ENCODE assay signal across 27 cellular contexts in the genomic region with DNA sequence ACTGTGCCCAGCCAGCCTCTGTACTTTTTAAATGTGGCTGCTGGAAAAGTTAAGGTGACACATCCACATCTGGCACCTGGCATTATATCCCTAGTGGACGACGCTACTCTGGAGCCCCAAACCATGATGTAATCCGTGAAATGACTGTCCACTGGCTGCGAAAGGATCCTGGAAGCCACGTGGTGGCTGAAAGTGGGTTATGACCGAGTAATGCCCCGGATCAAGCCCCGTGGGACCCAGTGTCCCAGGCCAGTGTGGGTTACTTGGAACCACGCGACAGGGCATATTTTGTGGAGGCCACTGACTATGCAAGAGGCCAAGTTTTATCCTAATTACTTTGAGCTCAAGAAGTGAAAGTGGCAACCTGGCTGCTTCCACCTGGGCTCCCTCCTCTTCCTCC.
"Had no signal": no experiment of that assay in that cellular context is flagged by ENCODE, and none has a peak within 500 bp of the region (broad histone marks: within the 10 kb centered on the region; RNA-seq: fewer than 3 reads in every experiment).

No MANE protein-coding gene starts in this region.

- DNase-seq: activated CD4-positive, alpha-beta memory T cell treated with anti-CD3 and anti-CD28 coated beads, Interleukin-2, amount 10 ng/mL, durations not matched to agents 7 days and 5 days; activated CD4-positive, alpha-beta T cell treated with anti-CD3 and anti-CD28 coated beads for 1 hour; activated CD4-positive, alpha-beta T cell treated with anti-CD3 and anti-CD28 coated beads, Interleukin-2, amount 10 ng/mL, durations not matched to agents 7 days and 5 days; activated CD8-positive, alpha-beta memory T cell treated with anti-CD3 and anti-CD28 coated beads, Interleukin-2, amount 50 U/mL, for 48 hours; activated gamma-delta T cell treated with Interleukin-2 at 50 U/mL for 16 hours; activated naive CD4-positive, alpha-beta T cell treated with anti-CD3 and anti-CD28 coated beads, Interleukin-2, amount 50 U/mL, for 16 hours; activated naive CD8-positive, alpha-beta T cell treated with anti-CD3 and anti-CD28 coated beads, Interleukin-2, amount 50 U/mL, for 24 hours; activated T-cell treated with anti-CD3 and anti-CD28 coated beads, Interleukin-2, amount 50 U/mL, for 24 hours; colonic mucosa; effector memory CD4-positive, alpha-beta T cell; heart right ventricle; left ventricle myocardium inferior; mucosa of descending colon; ovary; stimulated activated CD4-positive, alpha-beta T cell treated with anti-CD3 and anti-CD28 coated beads, Interleukin-15, amount 100 ng/mL, for 24 hours; stimulated activated CD4-positive, alpha-beta T cell treated with anti-CD3 and anti-CD28 coated beads, Interleukin-2, amount 100 ng/mL, for 24 hours; stimulated activated naive B cell treated with anti-CD40 and anti-IgM and Interleukin-4, amounts not matched to agents 10 μg/mL and 1 μg/mL and 100 μg/mL, for 72 hours; stomach; T-helper 17 cell; T1000; testis; transverse colon had no signal

- H3K27me3 ChIP-seq: colonic mucosa, heart right ventricle, ovary, testis, transverse colon had no signal

- H3K4me3 ChIP-seq: colonic mucosa, heart right ventricle, left ventricle myocardium inferior, lung, mucosa of descending colon, ovary, prostate gland, stomach, testis, transverse colon had no signal

- H3K27ac ChIP-seq: colonic mucosa, heart right ventricle, left ventricle myocardium inferior, ovary, prostate gland, stomach, testis, transverse colon had no signal

- H3K4me1 ChIP-seq: colonic mucosa, heart right ventricle, left ventricle myocardium inferior, prostate gland, stomach, testis, transverse colon had no signal

- H3K36me3 ChIP-seq: colonic mucosa, heart right ventricle, left ventricle myocardium inferior, ovary, prostate gland, stomach, transverse colon had no signal

- ATAC-seq: activated naive CD8-positive, alpha-beta T cell treated with anti-CD3 and anti-CD28 coated beads, Interleukin-2, amount 50 U/mL, for 24 hours; activated T-helper 17 cell treated with anti-CD3 and anti-CD28 coated beads, Interleukin-2, amount 50 U/mL, for 72 hours; heart right ventricle; mucosa of descending colon; natural killer cell treated with Interleukin-12 subunit alpha and Interleukin-12 subunit beta and Interleukin-15 and Interleukin-18, amount 100 ng/mL, for 72 hours; stimulated activated naive B cell treated with anti-CD40 and anti-IgM and Interleukin-4, amounts not matched to agents 10 μg/mL and 1 μg/mL and 100 μg/mL, for 72 hours; T-helper 17 cell; WTC11 had no signal

- H3K9me3 ChIP-seq: colonic mucosa, heart right ventricle, left ventricle myocardium inferior, mucosa of descending colon, ovary, prostate gland, stomach, testis, transverse colon had no signal
